ENCODE assay signal across 35 cellular contexts in the genomic region with DNA sequence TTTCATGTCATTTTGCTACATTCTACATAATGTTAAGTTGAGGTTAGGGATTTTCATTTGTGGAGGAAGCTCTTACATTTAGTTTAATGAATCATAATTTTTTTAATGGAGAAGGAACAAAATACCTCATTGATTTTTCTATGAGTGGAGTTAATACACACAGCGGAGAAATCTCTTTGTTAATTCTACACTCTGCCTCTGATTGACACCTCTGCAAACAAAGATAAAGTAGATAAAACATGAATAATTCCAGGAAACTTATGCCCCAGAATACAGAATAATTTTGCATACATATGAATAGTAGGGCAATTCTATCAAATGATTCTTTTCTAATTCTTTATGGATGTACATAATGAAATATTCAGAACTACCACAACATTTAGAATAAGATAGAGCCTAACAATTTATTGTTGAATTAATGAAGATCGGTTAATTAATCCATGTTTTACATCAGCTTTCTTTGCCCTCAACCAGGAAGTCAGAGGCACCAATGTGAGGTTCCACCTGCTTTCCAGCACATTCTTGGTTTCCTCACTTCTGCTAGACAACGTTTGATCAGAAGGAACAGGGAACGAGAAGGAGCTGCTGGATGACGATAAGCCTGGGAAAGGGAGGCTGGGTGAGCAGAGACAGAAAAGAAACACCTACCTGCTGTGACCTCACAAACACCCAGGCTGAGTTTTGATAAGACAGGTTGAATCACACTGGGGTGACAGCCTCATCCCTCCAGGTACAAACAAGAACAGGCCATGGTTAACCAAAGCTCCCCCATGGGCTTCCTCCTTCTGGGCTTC. TPM values are rescaled to one million over a fixed set of nuclear protein-coding genes. Genes with fewer than 3 reads are reported as not detected.
"Had no signal": no experiment of that assay in that cellular context is flagged by ENCODE, and none has a peak within 500 bp of the region (broad histone marks: within the 10 kb centered on the region; RNA-seq: fewer than 3 reads in every experiment).

No MANE protein-coding gene starts in this region.

- H3K27me3 ChIP-seq: ascending aorta, gastrocnemius medialis had no signal

- H3K9me3 ChIP-seq: ascending aorta, esophagus muscularis mucosa, gastrocnemius medialis, heart left ventricle had no signal

- H3K36me3 ChIP-seq: ascending aorta, esophagus muscularis mucosa, gastrocnemius medialis, heart left ventricle, WERI-Rb-1 had no signal

- H3K9me3 Mint-ChIP-seq: activated B cell treated with CpG ODN at 0.5 μM for 24 hours; activated naive CD4-positive, alpha-beta T cell treated with anti-CD3 and anti-CD28 coated beads, Interleukin-2, amount 10 ng/mL, durations not matched to agents 7 days and 5 days; activated naive CD4-positive, alpha-beta T cell treated with anti-CD3 and anti-CD28 coated beads, Interleukin-2, amount 50 U/mL, for 72 hours; activated naive CD8-positive, alpha-beta T cell treated with anti-CD3 and anti-CD28 coated beads, Interleukin-2, amount 10 ng/mL, durations not matched to agents 7 days and 5 days; activated T-cell treated with anti-CD3 and anti-CD28 coated beads, Interleukin-2, amount 50 U/mL, for 24 hours; activated T-cell treated with anti-CD3 and anti-CD28 coated beads, Interleukin-2, amount 50 U/mL, for 72 hours; brain; effector memory CD8-positive, alpha-beta T cell; T-helper 2 cell treated with Interferon-gamma antibody and Interleukin-4, amounts not matched to agents 5 μg/mL and 100 μg/mL, for 36 hours had no signal

- H3K4me3 Mint-ChIP-seq: activated B cell treated with CpG ODN at 0.5 μM for 24 hours; activated CD8-positive, alpha-beta memory T cell treated with anti-CD3 and anti-CD28 coated beads, Interleukin-2, amount 10 ng/mL, durations not matched to agents 7 days and 5 days; activated CD8-positive, alpha-beta T cell treated with anti-CD3 and anti-CD28 coated beads, Interleukin-2, amount 10 ng/mL, durations not matched to agents 7 days and 5 days; activated naive CD4-positive, alpha-beta T cell treated with anti-CD3 and anti-CD28 coated beads, Interleukin-2, amount 10 ng/mL, durations not matched to agents 7 days and 5 days; activated naive CD8-positive, alpha-beta T cell treated with anti-CD3 and anti-CD28 coated beads, Interleukin-2, amount 10 ng/mL, durations not matched to agents 7 days and 5 days; activated T-cell treated with anti-CD3 and anti-CD28 coated beads, Interleukin-2, amount 50 U/mL, for 24 hours; activated T-cell treated with anti-CD3 and anti-CD28 coated beads, Interleukin-2, amount 50 U/mL, for 72 hours; brain; effector memory CD8-positive, alpha-beta T cell; T-helper 17 cell; T-helper 2 cell treated with Interferon-gamma antibody and Interleukin-4, amounts not matched to agents 5 μg/mL and 100 μg/mL, for 36 hours had no signal

- DNase-seq: activated B cell treated with CpG ODN at 0.5 μM for 24 hours; activated CD4-positive, alpha-beta T cell treated with anti-CD3 and anti-CD28 coated beads for 48 hours; activated CD4-positive, alpha-beta T cell treated with anti-CD3 and anti-CD28 coated beads, Interleukin-2, amount 50 U/mL, for 1 hour; activated CD4-positive, alpha-beta T cell treated with anti-CD3 and anti-CD28 coated beads, Interleukin-2, amount 50 U/mL, for 48 hours; activated CD8-positive, alpha-beta memory T cell treated with anti-CD3 and anti-CD28 coated beads, Interleukin-2, amount 10 ng/mL, durations not matched to agents 7 days and 5 days; activated CD8-positive, alpha-beta memory T cell treated with anti-CD3 and anti-CD28 coated beads, Interleukin-2, amount 50 U/mL, for 4 hours; activated CD8-positive, alpha-beta T cell treated with anti-CD3 and anti-CD28 coated beads, Interleukin-2, amount 10 ng/mL, durations not matched to agents 7 days and 5 days; activated gamma-delta T cell; activated naive CD4-positive, alpha-beta T cell; activated naive CD4-positive, alpha-beta T cell treated with anti-CD3 and anti-CD28 coated beads, Interleukin-2, amount 10 ng/mL, durations not matched to agents 7 days and 5 days; activated naive CD8-positive, alpha-beta T cell treated with anti-CD3 and anti-CD28 coated beads, Interleukin-2, amount 10 ng/mL, durations not matched to agents 7 days and 5 days; activated T-cell treated with anti-CD3 and anti-CD28 coated beads, Interleukin-2, amount 50 U/mL, for 24 hours; activated T-cell treated with anti-CD3 and anti-CD28 coated beads, Interleukin-2, amount 50 U/mL, for 72 hours; caudate nucleus; cortex of kidney; dermis blood vessel endothelial cell; effector CD4-positive, alpha-beta T cell; effector memory CD8-positive, alpha-beta T cell; erythroblast; foreskin keratinocyte; gastrocnemius medialis; glutamatergic neuron; heart left ventricle; T-helper 1 cell; T-helper 17 cell; T1000; WERI-Rb-1 had no signal

- H3K27ac Mint-ChIP-seq: activated B cell treated with CpG ODN at 0.5 μM for 24 hours; activated CD8-positive, alpha-beta memory T cell treated with anti-CD3 and anti-CD28 coated beads, Interleukin-2, amount 10 ng/mL, durations not matched to agents 7 days and 5 days; activated CD8-positive, alpha-beta T cell treated with anti-CD3 and anti-CD28 coated beads, Interleukin-2, amount 10 ng/mL, durations not matched to agents 7 days and 5 days; activated naive CD4-positive, alpha-beta T cell treated with anti-CD3 and anti-CD28 coated beads, Interleukin-2, amount 10 ng/mL, durations not matched to agents 7 days and 5 days; activated naive CD4-positive, alpha-beta T cell treated with anti-CD3 and anti-CD28 coated beads, Interleukin-2, amount 50 U/mL, for 72 hours; activated naive CD8-positive, alpha-beta T cell treated with anti-CD3 and anti-CD28 coated beads, Interleukin-2, amount 10 ng/mL, durations not matched to agents 7 days and 5 days; activated T-cell treated with anti-CD3 and anti-CD28 coated beads, Interleukin-2, amount 50 U/mL, for 24 hours; activated T-cell treated with anti-CD3 and anti-CD28 coated beads, Interleukin-2, amount 50 U/mL, for 72 hours; brain; effector memory CD8-positive, alpha-beta T cell; T-helper 17 cell; T-helper 2 cell treated with Interferon-gamma antibody and Interleukin-4, amounts not matched to agents 5 μg/mL and 100 μg/mL, for 36 hours had no signal

- H3K36me3 Mint-ChIP-seq: activated CD8-positive, alpha-beta memory T cell treated with anti-CD3 and anti-CD28 coated beads, Interleukin-2, amount 10 ng/mL, durations not matched to agents 7 days and 5 days; activated naive CD4-positive, alpha-beta T cell treated with anti-CD3 and anti-CD28 coated beads, Interleukin-2, amount 10 ng/mL, durations not matched to agents 7 days and 5 days; activated naive CD4-positive, alpha-beta T cell treated with anti-CD3 and anti-CD28 coated beads, Interleukin-2, amount 50 U/mL, for 72 hours; activated naive CD8-positive, alpha-beta T cell treated with anti-CD3 and anti-CD28 coated beads, Interleukin-2, amount 10 ng/mL, durations not matched to agents 7 days and 5 days; brain had no signal

- H3K4me3 ChIP-seq: ascending aorta, esophagus muscularis mucosa, gastrocnemius medialis, heart left ventricle had no signal

- H3K4me1 Mint-ChIP-seq: activated B cell treated with CpG ODN at 0.5 μM for 24 hours; activated naive CD4-positive, alpha-beta T cell treated with anti-CD3 and anti-CD28 coated beads, Interleukin-2, amount 10 ng/mL, durations not matched to agents 7 days and 5 days; brain; T-helper 17 cell had no signal

- ATAC-seq: activated CD4-positive, CD25-positive, alpha-beta regulatory T cell treated with anti-CD3 and anti-CD28 coated beads, Interleukin-2, amount 50 U/mL, for 24 hours; activated CD8-positive, alpha-beta memory T cell treated with anti-CD3 and anti-CD28 coated beads, Interleukin-2, amount 10 ng/mL, durations not matched to agents 7 days and 5 days; activated CD8-positive, alpha-beta T cell treated with anti-CD3 and anti-CD28 coated beads, Interleukin-2, amount 10 ng/mL, durations not matched to agents 7 days and 5 days; activated naive CD4-positive, alpha-beta T cell treated with anti-CD3 and anti-CD28 coated beads, Interleukin-2, amount 50 U/mL, for 72 hours; activated T-cell treated with anti-CD3 and anti-CD28 coated beads, Interleukin-2, amount 50 U/mL, for 72 hours; effector memory CD8-positive, alpha-beta T cell; foreskin keratinocyte; gastrocnemius medialis; heart left ventricle; T-helper 17 cell had no signal

- H3K27ac ChIP-seq: ascending aorta, esophagus muscularis mucosa, foreskin keratinocyte, gastrocnemius medialis, heart left ventricle, WERI-Rb-1 had no signal

- H3K4me1 ChIP-seq: ascending aorta, esophagus muscularis mucosa, gastrocnemius medialis, heart left ventricle had no signal

RNA-seq across cellular contexts. Expression of gene OR2H1, which starts 4.3 kb away (rescaled TPM):
- total RNA-seq: activated B cell treated with CpG ODN at 0.5 μM for 24 hours; activated CD8-positive, alpha-beta memory T cell treated with anti-CD3 and anti-CD28 coated beads for 36 hours; activated CD8-positive, alpha-beta memory T cell treated with anti-CD3 and anti-CD28 coated beads, Interleukin-2, amount 10 ng/mL, durations not matched to agents 7 days and 5 days; activated CD8-positive, alpha-beta T cell treated with anti-CD3 and anti-CD28 coated beads, Interleukin-2, amount 10 ng/mL, durations not matched to agents 7 days and 5 days; activated naive CD4-positive, alpha-beta T cell treated with anti-CD3 and anti-CD28 coated beads, Interleukin-2, amount 50 U/mL, for 72 hours; activated naive CD8-positive, alpha-beta T cell treated with anti-CD3 and anti-CD28 coated beads, Interleukin-2, amount 10 ng/mL, durations not matched to agents 7 days and 5 days; activated T-cell treated with anti-CD3 and anti-CD28 coated beads, Interleukin-2, amount 50 U/mL, for 72 hours; ascending aorta; chondrocyte; dermis blood vessel endothelial cell; esophagus muscularis mucosa; foreskin keratinocyte; gastrocnemius medialis; heart left ventricle; T-helper 17 cell had no signal

RNA-seq across cellular contexts. Expression of gene OR11A1, which starts 4.3 kb away (rescaled TPM):
- total RNA-seq: activated B cell treated with CpG ODN at 0.5 μM for 24 hours; activated CD8-positive, alpha-beta memory T cell treated with anti-CD3 and anti-CD28 coated beads for 36 hours; activated CD8-positive, alpha-beta memory T cell treated with anti-CD3 and anti-CD28 coated beads, Interleukin-2, amount 10 ng/mL, durations not matched to agents 7 days and 5 days; activated CD8-positive, alpha-beta T cell treated with anti-CD3 and anti-CD28 coated beads, Interleukin-2, amount 10 ng/mL, durations not matched to agents 7 days and 5 days; activated naive CD4-positive, alpha-beta T cell treated with anti-CD3 and anti-CD28 coated beads, Interleukin-2, amount 50 U/mL, for 72 hours; activated naive CD8-positive, alpha-beta T cell treated with anti-CD3 and anti-CD28 coated beads, Interleukin-2, amount 10 ng/mL, durations not matched to agents 7 days and 5 days; activated T-cell treated with anti-CD3 and anti-CD28 coated beads, Interleukin-2, amount 50 U/mL, for 72 hours; ascending aorta; chondrocyte; dermis blood vessel endothelial cell; esophagus muscularis mucosa; foreskin keratinocyte; gastrocnemius medialis; heart left ventricle; T-helper 17 cell had no signal

RNA-seq across cellular contexts. Expression of gene OR10C1, which starts 22.1 kb away (rescaled TPM):
- total RNA-seq: activated B cell treated with CpG ODN at 0.5 μM for 24 hours; activated CD8-positive, alpha-beta memory T cell treated with anti-CD3 and anti-CD28 coated beads for 36 hours; activated CD8-positive, alpha-beta memory T cell treated with anti-CD3 and anti-CD28 coated beads, Interleukin-2, amount 10 ng/mL, durations not matched to agents 7 days and 5 days; activated CD8-positive, alpha-beta T cell treated with anti-CD3 and anti-CD28 coated beads, Interleukin-2, amount 10 ng/mL, durations not matched to agents 7 days and 5 days; activated naive CD4-positive, alpha-beta T cell treated with anti-CD3 and anti-CD28 coated beads, Interleukin-2, amount 50 U/mL, for 72 hours; activated naive CD8-positive, alpha-beta T cell treated with anti-CD3 and anti-CD28 coated beads, Interleukin-2, amount 10 ng/mL, durations not matched to agents 7 days and 5 days; activated T-cell treated with anti-CD3 and anti-CD28 coated beads, Interleukin-2, amount 50 U/mL, for 72 hours; ascending aorta; chondrocyte; dermis blood vessel endothelial cell; esophagus muscularis mucosa; foreskin keratinocyte; gastrocnemius medialis; heart left ventricle; T-helper 17 cell had no signal

RNA-seq across cellular contexts. Expression of gene MAS1L, which starts 26.5 kb away (rescaled TPM):
- total RNA-seq: activated B cell treated with CpG ODN at 0.5 μM for 24 hours; activated CD8-positive, alpha-beta memory T cell treated with anti-CD3 and anti-CD28 coated beads for 36 hours; activated CD8-positive, alpha-beta memory T cell treated with anti-CD3 and anti-CD28 coated beads, Interleukin-2, amount 10 ng/mL, durations not matched to agents 7 days and 5 days; activated CD8-positive, alpha-beta T cell treated with anti-CD3 and anti-CD28 coated beads, Interleukin-2, amount 10 ng/mL, durations not matched to agents 7 days and 5 days; activated naive CD4-positive, alpha-beta T cell treated with anti-CD3 and anti-CD28 coated beads, Interleukin-2, amount 50 U/mL, for 72 hours; activated naive CD8-positive, alpha-beta T cell treated with anti-CD3 and anti-CD28 coated beads, Interleukin-2, amount 10 ng/mL, durations not matched to agents 7 days and 5 days; activated T-cell treated with anti-CD3 and anti-CD28 coated beads, Interleukin-2, amount 50 U/mL, for 72 hours; ascending aorta; chondrocyte; dermis blood vessel endothelial cell; foreskin keratinocyte; gastrocnemius medialis; heart left ventricle; T-helper 17 cell had no signal

RNA-seq across cellular contexts. Expression of gene OR12D1, which starts 46.5 kb away (rescaled TPM):
- total RNA-seq: activated B cell treated with CpG ODN at 0.5 μM for 24 hours; activated CD8-positive, alpha-beta memory T cell treated with anti-CD3 and anti-CD28 coated beads for 36 hours; activated CD8-positive, alpha-beta memory T cell treated with anti-CD3 and anti-CD28 coated beads, Interleukin-2, amount 10 ng/mL, durations not matched to agents 7 days and 5 days; activated CD8-positive, alpha-beta T cell treated with anti-CD3 and anti-CD28 coated beads, Interleukin-2, amount 10 ng/mL, durations not matched to agents 7 days and 5 days; activated naive CD4-positive, alpha-beta T cell treated with anti-CD3 and anti-CD28 coated beads, Interleukin-2, amount 50 U/mL, for 72 hours; activated naive CD8-positive, alpha-beta T cell treated with anti-CD3 and anti-CD28 coated beads, Interleukin-2, amount 10 ng/mL, durations not matched to agents 7 days and 5 days; activated T-cell treated with anti-CD3 and anti-CD28 coated beads, Interleukin-2, amount 50 U/mL, for 72 hours; ascending aorta; chondrocyte; dermis blood vessel endothelial cell; esophagus muscularis mucosa; foreskin keratinocyte; gastrocnemius medialis; heart left ventricle; T-helper 17 cell had no signal
